Comparison of ENCODE assay signal across 2 cellular contexts in genomic region chr5:154571325-154572035, GRCh38.
TF ChIP-seq lines count a peak whose summit lies in the region.

No MANE protein-coding gene starts in this region.

TF ChIP-seq in H1, 55 proteins besides CTCF, POLR2A, EP300 and RAD21:
- no peak for TF ChIP-seq KDM5A (IDR thresholded peaks at IDR 0.05; ENCODE audit: low read length)
- no peak for TF ChIP-seq SUZ12 (IDR thresholded peaks at IDR 0.05; ENCODE audit: low read length)
- TF ChIP-seq USF2 (IDR thresholded peaks at IDR 0.05; ENCODE audit: low read length): no peak
- TF ChIP-seq, protein P1, sequence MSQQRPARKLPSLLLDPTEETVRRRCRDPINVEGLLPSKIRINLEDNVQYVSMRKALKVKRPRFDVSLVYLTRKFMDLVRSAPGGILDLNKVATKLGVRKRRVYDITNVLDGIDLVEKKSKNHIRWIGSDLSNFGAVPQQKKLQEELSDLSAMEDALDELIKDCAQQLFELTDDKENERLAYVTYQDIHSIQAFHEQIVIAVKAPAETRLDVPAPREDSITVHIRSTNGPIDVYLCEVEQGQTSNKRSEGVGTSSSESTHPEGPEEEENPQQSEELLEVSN (IDR thresholded peaks at IDR 0.05): no peak
- no peak for TF ChIP-seq SIX5 (IDR thresholded peaks at IDR 0.05; ENCODE audit: low read depth, low read length)
- TF ChIP-seq SP4 (IDR thresholded peaks at IDR 0.05; ENCODE audit: low read length): no peak
- TF ChIP-seq CTBP2 (IDR thresholded peaks at IDR 0.05; ENCODE audit: borderline replicate concordance, insufficient read depth, insufficient read length, low read length): no peak
- TF ChIP-seq NANOG (IDR thresholded peaks at IDR 0.05; ENCODE audit: insufficient read depth, low read depth, low read length, poor library complexity, severe bottlenecking): no peak
- TF ChIP-seq CHD1 (IDR thresholded peaks at IDR 0.05; ENCODE audit: low read depth, low read length): no peak
- TF ChIP-seq JUN (IDR thresholded peaks at IDR 0.05; ENCODE audit: low read depth, low read length): no peak
- TF ChIP-seq YY1 (IDR thresholded peaks at IDR 0.05; ENCODE audit: low read depth, low read length): no peak
- TF ChIP-seq, protein P2, sequence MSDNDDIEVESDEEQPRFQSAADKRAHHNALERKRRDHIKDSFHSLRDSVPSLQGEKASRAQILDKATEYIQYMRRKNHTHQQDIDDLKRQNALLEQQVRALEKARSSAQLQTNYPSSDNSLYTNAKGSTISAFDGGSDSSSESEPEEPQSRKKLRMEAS (IDR thresholded peaks at IDR 0.05): no peak
- no peak for TF ChIP-seq CBX5 (IDR thresholded peaks at IDR 0.05; ENCODE audit: low read depth, low read length)

TF ChIP-seq in HepG2, 621 proteins besides CTCF, POLR2A, EP300 and RAD21:
- TF ChIP-seq POLR2AphosphoS2 (IDR thresholded peaks at IDR 0.05; ENCODE audit: low read depth, low read length): no peak
